In the genomic region with DNA sequence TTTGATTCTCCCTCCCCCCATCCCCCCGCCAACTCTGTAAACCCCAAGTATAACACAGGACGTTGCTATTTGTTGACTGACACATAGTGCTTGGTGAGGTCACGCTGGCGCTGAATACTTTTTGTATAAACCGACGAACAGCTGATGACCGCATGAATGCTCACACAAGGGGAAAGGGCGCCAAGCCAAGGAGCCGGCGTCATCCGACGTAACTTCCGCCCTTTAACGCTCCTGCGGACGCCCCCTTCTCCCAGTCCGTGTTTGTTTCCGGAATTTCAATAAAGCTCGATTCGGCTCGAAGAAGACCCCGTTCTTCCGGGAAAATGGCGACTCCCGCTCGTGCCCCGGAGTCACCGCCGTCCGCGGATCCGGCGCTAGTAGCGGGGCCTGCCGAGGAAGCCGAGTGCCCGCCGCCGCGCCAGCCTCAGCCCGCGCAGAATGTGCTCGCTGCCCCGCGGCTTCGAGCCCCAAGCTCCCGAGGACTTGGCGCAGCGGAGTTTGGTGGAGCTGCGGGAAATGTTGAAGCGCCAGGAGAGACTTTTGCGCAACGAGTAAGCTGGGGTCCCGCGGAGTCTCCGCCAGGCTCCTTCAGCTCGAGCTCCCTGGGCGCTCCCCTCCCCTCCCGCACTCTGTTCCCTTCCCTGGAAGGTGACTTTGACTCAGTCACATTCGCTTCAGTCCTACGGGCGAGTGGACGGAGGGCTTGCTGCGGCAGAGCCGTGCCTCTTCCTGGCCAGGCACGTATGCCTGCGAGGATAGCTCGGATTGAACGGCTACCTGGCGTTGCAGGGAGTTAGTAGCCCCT, we compare ENCODE assay signal across 1 cellular context.
TF ChIP-seq lines count a peak whose summit lies in the region.

TSS of gene POLR2M (plus strand) at position 310 of the 805 bp plus-strand sequence. CDS start at position 439, 129 bp downstream.

TF ChIP-seq in HEK293, 187 proteins besides CTCF, POLR2A, EP300 and RAD21 (continued from another document and continues in another):
- no peak for TF ChIP-seq REST (tag by site-specific recombination; IDR thresholded peaks at IDR 0.05)
- TF ChIP-seq ZNF184 (tag by site-specific recombination; IDR thresholded peaks at IDR 0.05) = 0 out of 2 replicates have a peak, but pooled peaks have one; percentile 9
- peak; percentile 17; the same call in 1 of the 2 replicates for TF ChIP-seq ZNF76 (tag by site-specific recombination; IDR thresholded peaks at IDR 0.05; ENCODE audit: borderline replicate concordance, low read depth)
- peak; percentile 60 for TF ChIP-seq KLF8 (tag by site-specific recombination; IDR thresholded peaks at IDR 0.05)
- no peak for TF ChIP-seq ZNF433 (tag by site-specific recombination; IDR thresholded peaks at IDR 0.05; ENCODE audit: low read depth)
- TF ChIP-seq ZNF350 (tag by site-specific recombination; IDR thresholded peaks at IDR 0.05) = no peak
- no peak for TF ChIP-seq ZFHX2 (tag by site-specific recombination; conservative IDR thresholded peaks at IDR 0.05)
- TF ChIP-seq PRDM6 (tag by site-specific recombination; IDR thresholded peaks at IDR 0.05) = peak; percentile 57
- TF ChIP-seq ZNF791 (tag by site-specific recombination; IDR thresholded peaks at IDR 0.05) = no peak
- no peak for TF ChIP-seq ZNF416 (tag by site-specific recombination; IDR thresholded peaks at IDR 0.05)
- no peak for TF ChIP-seq ZNF624 (tag by site-specific recombination; IDR thresholded peaks at IDR 0.05)
- TF ChIP-seq ZNF112 (tag by site-specific recombination; IDR thresholded peaks at IDR 0.05) = no peak
- TF ChIP-seq ZNF747 (tag by site-specific recombination; IDR thresholded peaks at IDR 0.05) = no peak
- TF ChIP-seq ZNF521 (tag by site-specific recombination; IDR thresholded peaks at IDR 0.05) = no peak
- TF ChIP-seq ZNF660 (tag by site-specific recombination; IDR thresholded peaks at IDR 0.05) = peak; percentile 73; the same call in 1 of the 2 replicates
- no peak for TF ChIP-seq ZSCAN23 (tag by site-specific recombination; IDR thresholded peaks at IDR 0.05)
- TF ChIP-seq ZNF654 (tag by site-specific recombination; IDR thresholded peaks at IDR 0.05; ENCODE audit: low read depth) = no peak
- TF ChIP-seq ZNF10 (tag by site-specific recombination; IDR thresholded peaks at IDR 0.05) = no peak
- no peak for TF ChIP-seq PRDM1 (tag by site-specific recombination; IDR thresholded peaks at IDR 0.05)
- no peak for TF ChIP-seq ZNF510 (tag by site-specific recombination; IDR thresholded peaks at IDR 0.05; ENCODE audit: insufficient replicate concordance)
- TF ChIP-seq ZNF280C (tag by site-specific recombination; IDR thresholded peaks at IDR 0.05) = no peak
- no peak for TF ChIP-seq ZNF324 (tag by site-specific recombination; IDR thresholded peaks at IDR 0.05)
- no peak for TF ChIP-seq ZSCAN5A (tag by site-specific recombination; IDR thresholded peaks at IDR 0.05)
- TF ChIP-seq ZNF449 (tag by site-specific recombination; IDR thresholded peaks at IDR 0.05) = no peak
- no peak for TF ChIP-seq ZBTB1 (tag by site-specific recombination; IDR thresholded peaks at IDR 0.05)
- TF ChIP-seq ZNF398 (tag by site-specific recombination; IDR thresholded peaks at IDR 0.05) = no peak
- TF ChIP-seq ZNF658 (tag by site-specific recombination; IDR thresholded peaks at IDR 0.05) = no peak
- TF ChIP-seq ZNF140 (tag by site-specific recombination; IDR thresholded peaks at IDR 0.05) = no peak
- no peak for TF ChIP-seq ZNF148 (tag by site-specific recombination; IDR thresholded peaks at IDR 0.05; ENCODE audit: borderline replicate concordance)
- no peak for TF ChIP-seq ZNF600 (tag by site-specific recombination; IDR thresholded peaks at IDR 0.05)
- TF ChIP-seq ZNF302 (tag by site-specific recombination; IDR thresholded peaks at IDR 0.05; ENCODE audit: low read depth) = no peak
- no peak for TF ChIP-seq ZNF23 (tag by site-specific recombination; IDR thresholded peaks at IDR 0.05; ENCODE audit: borderline replicate concordance)
- no peak for TF ChIP-seq ZNF48 (tag by site-specific recombination; IDR thresholded peaks at IDR 0.05)
- TF ChIP-seq KLF1 (tag by site-specific recombination; IDR thresholded peaks at IDR 0.05) = no peak
- TF ChIP-seq SP3 (tag by site-specific recombination; IDR thresholded peaks at IDR 0.05) = peak; percentile 55; the same call in 1 of the 2 replicates
- no peak for TF ChIP-seq PBX3 (CRISPR knock-in tag; IDR thresholded peaks at IDR 0.05)
- TF ChIP-seq, protein P1, sequence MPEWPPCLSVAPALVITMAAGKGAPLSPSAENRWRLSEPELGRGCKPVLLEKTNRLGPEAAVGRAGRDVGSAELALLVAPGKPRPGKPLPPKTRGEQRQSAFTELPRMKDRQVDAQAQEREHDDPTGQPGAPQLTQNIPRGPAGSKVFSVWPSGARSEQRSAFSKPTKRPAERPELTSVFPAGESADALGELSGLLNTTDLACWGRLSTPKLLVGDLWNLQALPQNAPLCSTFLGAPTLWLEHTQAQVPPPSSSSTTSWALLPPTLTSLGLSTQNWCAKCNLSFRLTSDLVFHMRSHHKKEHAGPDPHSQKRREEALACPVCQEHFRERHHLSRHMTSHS (tag by site-specific recombination; IDR thresholded peaks at IDR 0.05) = no peak
- TF ChIP-seq ZNF354C (tag by site-specific recombination; IDR thresholded peaks at IDR 0.05; ENCODE audit: borderline replicate concordance, low read depth) = no peak
- TF ChIP-seq ZNF391 (tag by site-specific recombination; IDR thresholded peaks at IDR 0.05; ENCODE audit: borderline replicate concordance, low read depth) = 0 out of 2 replicates have a peak, but pooled peaks have one; percentile 14
- TF ChIP-seq ZNF2 (tag by site-specific recombination; IDR thresholded peaks at IDR 0.05) = peak; percentile 67; the same call in 1 of the 2 replicates
- TF ChIP-seq ZNF274 (IDR thresholded peaks at IDR 0.05; ENCODE audit: low read length) = no peak
- no peak for TF ChIP-seq ZNF274 (tag by site-specific recombination; IDR thresholded peaks at IDR 0.05; ENCODE audit: borderline replicate concordance)
